ENCODE assay signal across 34 cellular contexts in the genomic region with DNA sequence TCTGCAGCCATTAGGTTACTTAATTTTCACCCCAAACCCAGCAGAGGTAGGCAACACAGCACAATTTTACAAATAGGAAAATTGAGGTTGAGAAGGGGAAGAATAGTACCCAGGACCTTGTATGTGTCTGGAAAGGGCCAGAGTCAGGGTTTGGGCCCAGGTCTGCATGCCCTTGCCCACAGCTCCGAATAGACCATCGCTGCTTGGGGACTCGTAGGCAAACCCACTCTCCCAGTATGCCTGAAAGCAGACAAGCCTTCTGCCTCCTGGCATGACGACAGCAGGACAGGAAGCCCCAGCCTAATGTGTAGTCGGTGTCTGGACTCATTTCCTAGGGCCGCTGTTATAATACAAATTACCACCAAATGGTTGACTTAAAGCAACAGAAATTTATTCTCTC.
"Had no signal": no experiment of that assay in that cellular context is flagged by ENCODE, and none has a peak within 500 bp of the region (broad histone marks: within the 10 kb centered on the region; RNA-seq: fewer than 3 reads in every experiment).

No MANE protein-coding gene starts in this region.

- H3K27ac ChIP-seq: adrenal gland, ascending aorta, body of pancreas, brain microvascular endothelial cell, breast epithelium, cardiac muscle cell had no signal

- DNase-seq: activated effector memory CD4-positive, alpha-beta T cell treated with anti-CD3 and anti-CD28 coated beads, Interleukin-2, amount 50 U/mL, for 16 hours; activated effector memory CD4-positive, alpha-beta T cell treated with Interleukin-2 at 50 U/mL for 16 hours; activated gamma-delta T cell; activated gamma-delta T cell treated with Interleukin-2 at 50 U/mL for 16 hours; activated naive CD4-positive, alpha-beta T cell; activated naive CD4-positive, alpha-beta T cell treated with anti-CD3 and anti-CD28 coated beads for 36 hours; activated naive CD4-positive, alpha-beta T cell treated with anti-CD3 and anti-CD28 coated beads, Interleukin-2, amount 10 ng/mL, durations not matched to agents 7 days and 5 days; activated naive CD4-positive, alpha-beta T cell treated with anti-CD3 and anti-CD28 coated beads, Interleukin-2, amount 50 U/mL, for 16 hours; activated naive CD4-positive, alpha-beta T cell treated with Interleukin-2 at 50 U/mL for 16 hours; activated naive CD8-positive, alpha-beta T cell treated with anti-CD3 and anti-CD28 coated beads for 36 hours; activated naive CD8-positive, alpha-beta T cell treated with anti-CD3 and anti-CD28 coated beads, Interleukin-2, amount 10 ng/mL, durations not matched to agents 7 days and 5 days; activated naive CD8-positive, alpha-beta T cell treated with anti-CD3 and anti-CD28 coated beads, Interleukin-2, amount 50 U/mL, for 24 hours; activated T-cell treated with anti-CD3 and anti-CD28 coated beads, Interleukin-2, amount 50 U/mL, for 1 hour; activated T-cell treated with anti-CD3 and anti-CD28 coated beads, Interleukin-2, amount 50 U/mL, for 24 hours; activated T-cell treated with anti-CD3 and anti-CD28 coated beads, Interleukin-2, amount 50 U/mL, for 4 hours; activated T-cell treated with anti-CD3 and anti-CD28 coated beads, Interleukin-2, amount 50 U/mL, for 48 hours; activated T-cell treated with anti-CD3 and anti-CD28 coated beads, Interleukin-2, amount 50 U/mL, for 72 hours; adrenal gland; amniotic stem cell; amygdala; anterior cingulate cortex; aorta; body of pancreas; brain microvascular endothelial cell; caudate nucleus; central memory CD4-positive, alpha-beta T cell; cerebellar nuclear complex had no signal

- ATAC-seq: activated naive CD4-positive, alpha-beta T cell treated with anti-CD3 and anti-CD28 coated beads, Interleukin-2, amount 50 U/mL, for 72 hours; activated naive CD8-positive, alpha-beta T cell treated with anti-CD3 and anti-CD28 coated beads, Interleukin-2, amount 50 U/mL, for 24 hours; activated T-cell treated with anti-CD3 and anti-CD28 coated beads, Interleukin-2, amount 50 U/mL, for 4 hours; activated T-cell treated with anti-CD3 and anti-CD28 coated beads, Interleukin-2, amount 50 U/mL, for 72 hours; activated T-helper 17 cell treated with anti-CD3 and anti-CD28 coated beads, Interleukin-2, amount 50 U/mL, for 72 hours; body of pancreas had no signal

- H3K36me3 ChIP-seq: adrenal gland, brain microvascular endothelial cell, breast epithelium, cardiac muscle cell had no signal

- H3K4me3 ChIP-seq: adrenal gland, ascending aorta, body of pancreas, breast epithelium, cardiac muscle cell had no signal

- FAIRE-seq: astrocyte, bronchial epithelial cell had no signal

- H3K9me3 ChIP-seq: adrenal gland, ascending aorta, body of pancreas, breast epithelium had no signal

- H3K4me1 ChIP-seq: adrenal gland, ascending aorta, body of pancreas, breast epithelium had no signal

- H3K27me3 ChIP-seq: adrenal gland, ascending aorta, body of pancreas, brain microvascular endothelial cell, breast epithelium had no signal
